ENCODE assay signal across 8 cellular contexts in the genomic region with DNA sequence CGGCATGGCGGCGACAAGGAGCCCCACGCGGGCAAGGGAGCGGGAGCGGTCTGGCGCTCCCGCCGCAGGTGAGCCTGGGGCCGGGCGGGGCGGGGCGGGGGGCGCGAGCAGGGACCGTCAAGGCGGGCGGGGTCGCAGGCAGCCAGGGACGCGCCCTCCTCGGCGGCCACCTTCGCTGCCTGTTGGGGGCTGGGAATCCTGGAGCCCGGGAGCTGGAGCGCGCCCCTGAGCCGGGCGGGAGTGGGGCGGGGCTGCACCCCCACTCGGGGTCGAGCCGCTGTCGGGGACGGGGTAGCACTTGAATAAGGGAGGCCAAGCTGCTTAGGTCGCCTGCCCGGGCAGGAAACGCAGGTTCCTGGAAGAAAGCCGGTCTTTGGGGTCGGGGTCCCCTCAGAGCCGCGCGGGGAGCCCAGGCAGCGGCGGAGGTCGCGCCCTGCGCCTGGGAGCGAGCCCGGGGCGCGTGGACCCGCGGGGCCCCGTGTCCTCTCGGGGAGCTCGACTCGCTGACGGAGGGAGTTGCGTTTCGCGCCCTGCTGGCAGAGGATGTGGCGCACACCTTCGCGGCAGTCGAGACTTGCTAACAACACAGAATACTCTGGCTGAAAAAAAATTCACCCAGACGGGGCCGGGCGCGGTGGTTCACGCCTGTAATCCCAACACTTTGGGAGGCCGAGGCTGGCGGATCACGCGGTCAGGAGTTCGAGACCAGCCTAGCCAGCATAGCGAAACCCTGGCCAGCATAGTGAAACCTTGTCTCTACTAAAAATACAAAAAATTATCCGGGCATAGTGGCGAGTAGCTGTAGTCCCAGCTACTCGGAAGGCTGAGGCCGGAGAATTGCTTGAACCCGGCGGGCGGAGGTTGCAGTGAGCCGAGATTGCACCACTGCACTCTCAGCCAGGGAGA. TPM values are rescaled to one million over a fixed set of nuclear protein-coding genes. Genes with fewer than 3 reads are reported as not detected.
DNase-seq lines count a peak whose midpoint lies in the region; ATAC-seq and TF ChIP-seq lines count a peak whose summit lies in the region.

No MANE protein-coding gene starts in this region.

- H3K9me3 ChIP-seq in endocrine pancreas (ENCODE audit: control insufficient read depth, low read length), result no peaks in the 10 kb centered on the region

- H3K4me3 ChIP-seq in endocrine pancreas (ENCODE audit: control insufficient read depth, insufficient read depth, low read length), result peak overlapping the region; percentile 60

- no peaks in the 10 kb centered on the region for H3K36me3 ChIP-seq in endocrine pancreas (ENCODE audit: control insufficient read depth, insufficient read depth, low read length)

- H3K4me1 Mint-ChIP-seq in activated CD8-positive, alpha-beta T cell treated with anti-CD3 and anti-CD28 coated beads for 36 hours (ENCODE audit: low read depth), result peaks cover 48% of the 10 kb centered on the region
- peaks cover 27 to 53% (median 49%) of the 10 kb centered on the region in 4 donors for H3K4me1 Mint-ChIP-seq in naive thymus-derived CD8-positive, alpha-beta T cell

- intact Hi-C loops in activated CD8-positive, alpha-beta T cell treated with anti-CD3 and anti-CD28 coated beads for 36 hours (cut with micrococcal nuclease), result loop anchor here (5.0 kb wide), 1 partner anchor 170 kb away; no protein-coding TSS in a partner anchor

- peaks cover 10% of the 10 kb centered on the region for H3K27me3 Mint-ChIP-seq in activated CD8-positive, alpha-beta T cell treated with anti-CD3 and anti-CD28 coated beads for 36 hours
- peaks cover 0 to 10% (median 0%) of the 10 kb centered on the region in 5 donors for H3K27me3 Mint-ChIP-seq in naive thymus-derived CD8-positive, alpha-beta T cell

- DNase-seq in NCI-H524 (lab: John Stamatoyannopoulos, UW) (peak; percentile 61 to 78), NCI-H524 treated with DMSO at 0.1 percent for 48 hours (lab: John Stamatoyannopoulos, UW) (no peak), NCI-H345 treated with DMSO at 0.1 percent for 48 hours (lab: John Stamatoyannopoulos, UW; ENCODE audit: unreplicated experiment) (peak; percentile 24)
- DNase-seq in activated CD8-positive, alpha-beta T cell treated with anti-CD3 and anti-CD28 coated beads for 36 hours, result peak; percentile 86
- peak; percentile 75 to 91 (median 86) for DNase-seq in naive thymus-derived CD8-positive, alpha-beta T cell
- DNase-seq in stimulated activated naive CD4-positive, alpha-beta T cell treated with Interleukin-2 at 50 U/mL for 16 hours (lab: John Stamatoyannopoulos, UW), result peak; percentile 83

- H3K9ac ChIP-seq in endocrine pancreas (ENCODE audit: control insufficient read depth, insufficient read depth, low read length), result peak overlapping the region; percentile 70

- peaks cover 21% of the 10 kb centered on the region for H3K4me1 ChIP-seq in endocrine pancreas (ENCODE audit: control insufficient read depth, insufficient read depth, low read length)

- H3K9me3 Mint-ChIP-seq in activated CD8-positive, alpha-beta T cell treated with anti-CD3 and anti-CD28 coated beads for 36 hours, result no peaks in the 10 kb centered on the region
- H3K9me3 Mint-ChIP-seq in naive thymus-derived CD8-positive, alpha-beta T cell, result no peaks in the 10 kb centered on the region

- POLR2A ChIA-PET in activated CD8-positive, alpha-beta T cell treated with anti-CD3 and anti-CD28 coated beads for 36 hours (lab: Charles Lee), result interaction anchor here (0.6 to 4.2 kb wide), 8 partner anchors 11 to 175 kb away, joined by 3 to 48 read pairs (median 3); no protein-coding TSS in a partner anchor
- POLR2A ChIA-PET in naive thymus-derived CD8-positive, alpha-beta T cell (lab: Charles Lee), result interaction anchor here (0.6 to 5.7 kb wide), 20 partner anchors 11 to 229 kb away, joined by 3 to 91 read pairs (median 4); partner anchors contain the start of gene OTULIN

- H3K36me3 Mint-ChIP-seq in activated CD8-positive, alpha-beta T cell treated with anti-CD3 and anti-CD28 coated beads for 36 hours (ENCODE audit: low read depth), result peaks cover 2% of the 10 kb centered on the region
- H3K36me3 Mint-ChIP-seq in naive thymus-derived CD8-positive, alpha-beta T cell, result peaks cover 0 to 5% (median 0%) of the 10 kb centered on the region in 3 donors

- CTCF ChIA-PET in activated CD8-positive, alpha-beta T cell treated with anti-CD3 and anti-CD28 coated beads for 36 hours (lab: Charles Lee), result interaction anchor here (0.7 to 5.2 kb wide), 13 partner anchors 11 to 217 kb away, joined by 3 to 32 read pairs (median 3); no protein-coding TSS in a partner anchor

- peak; percentile 41 for TF ChIP-seq CTCF in activated CD8-positive, alpha-beta T cell treated with anti-CD3 and anti-CD28 coated beads for 36 hours (IDR thresholded peaks at IDR 0.05)

- peak; percentile 72 for ATAC-seq in HG03025 (IDR thresholded peaks at IDR 0.05; ENCODE audit: low FRiP score, unreplicated experiment)
- ATAC-seq in activated CD8-positive, alpha-beta T cell treated with anti-CD3 and anti-CD28 coated beads for 36 hours, result peak; percentile 78
- peak; percentile 86 to 89 for ATAC-seq in naive thymus-derived CD8-positive, alpha-beta T cell

- H3K4me3 Mint-ChIP-seq in activated CD8-positive, alpha-beta T cell treated with anti-CD3 and anti-CD28 coated beads for 36 hours, result peak overlapping the region; percentile 79
- H3K4me3 Mint-ChIP-seq in naive thymus-derived CD8-positive, alpha-beta T cell, result peak overlapping the region; percentile 86 to 95 (median 89)

- peak overlapping the region; percentile 75 for H3K27ac Mint-ChIP-seq in activated CD8-positive, alpha-beta T cell treated with anti-CD3 and anti-CD28 coated beads for 36 hours
- H3K27ac Mint-ChIP-seq in naive thymus-derived CD8-positive, alpha-beta T cell, result peak overlapping the region; percentile 83 to 97 (median 94)

- no peaks in the 10 kb centered on the region for H3K27me3 ChIP-seq in endocrine pancreas (ENCODE audit: control insufficient read depth, insufficient read depth, low read length)

RNA-seq across cellular contexts. Expression of gene OTULINL, which starts 0.6 kb away (rescaled TPM):
- total RNA-seq in activated CD8-positive, alpha-beta T cell treated with anti-CD3 and anti-CD28 coated beads for 36 hours, result 10 to 100 TPM; 19.7 to 21.1 TPM
- total RNA-seq in naive thymus-derived CD8-positive, alpha-beta T cell, result 10 to 100 TPM; 47.0 to 49.7 TPM
- 10 to 100 TPM; 32.9 to 38.3 (median 36.2) TPM for polyA plus RNA-seq in naive thymus-derived CD8-positive, alpha-beta T cell
